ENCODE assay signal across 11 cellular contexts in the genomic region with DNA sequence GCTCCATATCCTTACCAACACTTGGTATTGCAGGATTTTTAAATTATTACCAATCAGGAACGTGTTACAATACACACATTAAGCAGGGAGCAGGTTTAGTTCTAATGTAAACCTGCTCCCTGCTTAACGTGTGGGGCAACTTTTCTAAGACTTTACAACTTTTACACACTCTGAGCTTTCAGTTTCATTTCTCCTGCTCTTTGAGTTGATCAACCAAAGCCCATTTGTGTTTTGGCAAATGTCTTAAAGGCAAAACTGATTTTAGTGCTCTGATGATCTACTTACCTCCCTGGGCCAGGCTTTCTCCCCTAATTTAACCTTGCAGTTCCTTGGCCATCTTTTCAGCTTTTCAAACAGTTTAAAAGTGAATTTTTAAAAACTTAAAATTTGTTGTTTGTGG.
A peak's percentile ranks its signal among the peaks of the same experiment; 100 is the strongest.
DNase-seq lines count a peak whose midpoint lies in the region; ATAC-seq and TF ChIP-seq lines count a peak whose summit lies in the region.
"Had no signal": no experiment of that assay in that cellular context is flagged by ENCODE, and none has a peak within 500 bp of the region (broad histone marks: within the 10 kb centered on the region; RNA-seq: fewer than 3 reads in every experiment).

No MANE protein-coding gene starts in this region.

- peaks cover 6% of the 10 kb centered on the region for H3K36me3 ChIP-seq in CD8-positive, alpha-beta memory T cell (ENCODE audit: insufficient read depth, low read length)
- H3K36me3 ChIP-seq in thyroid gland (peaks cover 0 to 3% of the 10 kb centered on the region in 2 donors), aorta (ENCODE audit: control insufficient read depth in 1 of 2, insufficient read depth in 2 of 2, low read length in 1 of 2) (no peaks in the 10 kb centered on the region)

- ATAC-seq in GM19328 (IDR thresholded peaks at IDR 0.05; ENCODE audit: unreplicated experiment) (peak; percentile 53), HG02938 (IDR thresholded peaks at IDR 0.05; ENCODE audit: unreplicated experiment) (peak; percentile 74), SK-N-SH treated with all-trans-retinoic acid at 6 μM for 48 hours (no peak), aorta (ENCODE audit: low FRiP score) (no peak)
- ATAC-seq: Panc1 had no signal

- DNase-seq in CD8-positive, alpha-beta memory T cell = no peak
- DNase-seq in medulla oblongata (ENCODE audit: extremely low spot score) (no peak), thyroid gland (no peak), aorta (no peak)
- DNase-seq: NCI-H1092 had no signal

- H3K4me1 Mint-ChIP-seq in CD8-positive, alpha-beta memory T cell = peaks cover 38 to 68% (median 51%) of the 10 kb centered on the region in 3 donors
- peaks cover 34% of the 10 kb centered on the region for H3K4me1 Mint-ChIP-seq in T-helper 1 cell treated with Interleukin-12 subunit alpha and Interleukin-12 subunit beta and Interleukin-4 antibody, amounts not matched to agents 30 μg/mL and 1 μg/mL, for 36 hours (ENCODE audit: low read depth)

- no peak for TF ChIP-seq POLR2A in thyroid gland (IDR thresholded peaks at IDR 0.05)

- peaks cover 9% of the 10 kb centered on the region for H3K4me1 ChIP-seq in CD8-positive, alpha-beta memory T cell (ENCODE audit: insufficient read depth, low read length)
- H3K4me1 ChIP-seq in thyroid gland (peaks cover 3 to 10% of the 10 kb centered on the region in 2 donors), aorta (ENCODE audit: control insufficient read depth in 1 of 2, insufficient read depth in 2 of 2, low read length in 2 of 2) (peaks cover 0 to 8% of the 10 kb centered on the region in 2 donors)

- CTCF ChIA-PET in CD8-positive, alpha-beta memory T cell (lab: Charles Lee) = no interaction called here

- no peaks in the 10 kb centered on the region for H3K9me3 ChIP-seq in CD8-positive, alpha-beta memory T cell (ENCODE audit: low read length)
- H3K9me3 ChIP-seq in thyroid gland (no peaks in the 10 kb centered on the region), aorta (ENCODE audit: control insufficient read depth, low read length) (no peaks in the 10 kb centered on the region)
- H3K9me3 ChIP-seq: tibial nerve had no signal

- WGBS in thyroid gland, 2 donors = 65 to 72% methylated on average over 2 of the region's 2 CpGs
- 71 to 78% methylated on average over 2 of the region's 2 CpGs for WGBS in aorta, 2 donors

- H3K27ac Mint-ChIP-seq in CD8-positive, alpha-beta memory T cell = peak overlapping the region in 4 of 8 donors; percentile 19 to 71 (median 50)
- peak overlapping the region; percentile 62 for H3K27ac Mint-ChIP-seq in T-helper 1 cell treated with Interleukin-12 subunit alpha and Interleukin-12 subunit beta and Interleukin-4 antibody, amounts not matched to agents 30 μg/mL and 1 μg/mL, for 36 hours

- peaks cover 3 to 26% (median 4%) of the 10 kb centered on the region in 3 donors for H3K36me3 Mint-ChIP-seq in CD8-positive, alpha-beta memory T cell
- peaks cover 26% of the 10 kb centered on the region for H3K36me3 Mint-ChIP-seq in T-helper 1 cell treated with Interleukin-12 subunit alpha and Interleukin-12 subunit beta and Interleukin-4 antibody, amounts not matched to agents 30 μg/mL and 1 μg/mL, for 36 hours (ENCODE audit: low read depth)

- intact Hi-C loops in thyroid gland (cut with DNase I) (no loop called here), aorta (cut with DNase I) (loop anchor here in 1 of 2 donors (10.0 kb wide), 1 partner anchor 71 kb away; a partner anchor contains a TSS)

- H3K27me3 Mint-ChIP-seq in CD8-positive, alpha-beta memory T cell = no peaks in the 10 kb centered on the region
- no peaks in the 10 kb centered on the region for H3K27me3 Mint-ChIP-seq in T-helper 1 cell treated with Interleukin-12 subunit alpha and Interleukin-12 subunit beta and Interleukin-4 antibody, amounts not matched to agents 30 μg/mL and 1 μg/mL, for 36 hours (ENCODE audit: low read depth)

- POLR2A ChIA-PET in CD8-positive, alpha-beta memory T cell (lab: Charles Lee) = no interaction called here

- no peaks in the 10 kb centered on the region for H3K9me3 Mint-ChIP-seq in CD8-positive, alpha-beta memory T cell
- no peaks in the 10 kb centered on the region for H3K9me3 Mint-ChIP-seq in T-helper 1 cell treated with Interleukin-12 subunit alpha and Interleukin-12 subunit beta and Interleukin-4 antibody, amounts not matched to agents 30 μg/mL and 1 μg/mL, for 36 hours

- H3K4me3 ChIP-seq in CD8-positive, alpha-beta memory T cell (ENCODE audit: low read length) = no peak overlapping the region
- H3K4me3 ChIP-seq in thyroid gland (replicated peaks in 1 of 3) (no peak overlapping the region), aorta (ENCODE audit: low read length in 2 of 2) (no peak overlapping the region)
- H3K4me3 ChIP-seq: tibial nerve had no signal

- no peak overlapping the region for H3K27ac ChIP-seq in CD8-positive, alpha-beta memory T cell (ENCODE audit: low read depth, low read length)
- H3K27ac ChIP-seq in thyroid gland (no peak overlapping the region), aorta (ENCODE audit: low read depth in 1 of 2, low read length in 2 of 2) (no peak overlapping the region)
- H3K27ac ChIP-seq: tibial nerve had no signal

- no peaks in the 10 kb centered on the region for H3K27me3 ChIP-seq in CD8-positive, alpha-beta memory T cell (ENCODE audit: insufficient read depth, low read length, poor library complexity, severe bottlenecking)
- H3K27me3 ChIP-seq in thyroid gland (no peaks in the 10 kb centered on the region), aorta (ENCODE audit: control insufficient read depth in 1 of 2, insufficient read depth in 2 of 2, low read length in 1 of 2) (no peaks in the 10 kb centered on the region)
- H3K27me3 ChIP-seq: tibial nerve had no signal

- TF ChIP-seq CTCF in thyroid gland (IDR thresholded peaks at IDR 0.05) = no peak

- peak overlapping the region in 5 of 7 donors; percentile 19 to 56 (median 42) for H3K4me3 Mint-ChIP-seq in CD8-positive, alpha-beta memory T cell
- peak overlapping the region; percentile 20 for H3K4me3 Mint-ChIP-seq in T-helper 1 cell treated with Interleukin-12 subunit alpha and Interleukin-12 subunit beta and Interleukin-4 antibody, amounts not matched to agents 30 μg/mL and 1 μg/mL, for 36 hours

TF ChIP-seq in SK-N-SH treated with all-trans-retinoic acid at 6 μM for 48 hours, 23 proteins besides CTCF, POLR2A, EP300 and RAD21:
- no peak for TF ChIP-seq BACH2 (CRISPR knock-in tag; IDR thresholded peaks at IDR 0.05; ENCODE audit: borderline replicate concordance)
- TF ChIP-seq ZFP30 (CRISPR knock-in tag; IDR thresholded peaks at IDR 0.05) = no peak
- no peak for TF ChIP-seq SNAI2 (CRISPR knock-in tag; IDR thresholded peaks at IDR 0.05)
- no peak for TF ChIP-seq ARNTL (CRISPR knock-in tag; IDR thresholded peaks at IDR 0.05; ENCODE audit: borderline replicate concordance, low read depth)
- TF ChIP-seq CSDC2 (CRISPR knock-in tag; IDR thresholded peaks at IDR 0.05) = no peak
- TF ChIP-seq, protein P1, sequence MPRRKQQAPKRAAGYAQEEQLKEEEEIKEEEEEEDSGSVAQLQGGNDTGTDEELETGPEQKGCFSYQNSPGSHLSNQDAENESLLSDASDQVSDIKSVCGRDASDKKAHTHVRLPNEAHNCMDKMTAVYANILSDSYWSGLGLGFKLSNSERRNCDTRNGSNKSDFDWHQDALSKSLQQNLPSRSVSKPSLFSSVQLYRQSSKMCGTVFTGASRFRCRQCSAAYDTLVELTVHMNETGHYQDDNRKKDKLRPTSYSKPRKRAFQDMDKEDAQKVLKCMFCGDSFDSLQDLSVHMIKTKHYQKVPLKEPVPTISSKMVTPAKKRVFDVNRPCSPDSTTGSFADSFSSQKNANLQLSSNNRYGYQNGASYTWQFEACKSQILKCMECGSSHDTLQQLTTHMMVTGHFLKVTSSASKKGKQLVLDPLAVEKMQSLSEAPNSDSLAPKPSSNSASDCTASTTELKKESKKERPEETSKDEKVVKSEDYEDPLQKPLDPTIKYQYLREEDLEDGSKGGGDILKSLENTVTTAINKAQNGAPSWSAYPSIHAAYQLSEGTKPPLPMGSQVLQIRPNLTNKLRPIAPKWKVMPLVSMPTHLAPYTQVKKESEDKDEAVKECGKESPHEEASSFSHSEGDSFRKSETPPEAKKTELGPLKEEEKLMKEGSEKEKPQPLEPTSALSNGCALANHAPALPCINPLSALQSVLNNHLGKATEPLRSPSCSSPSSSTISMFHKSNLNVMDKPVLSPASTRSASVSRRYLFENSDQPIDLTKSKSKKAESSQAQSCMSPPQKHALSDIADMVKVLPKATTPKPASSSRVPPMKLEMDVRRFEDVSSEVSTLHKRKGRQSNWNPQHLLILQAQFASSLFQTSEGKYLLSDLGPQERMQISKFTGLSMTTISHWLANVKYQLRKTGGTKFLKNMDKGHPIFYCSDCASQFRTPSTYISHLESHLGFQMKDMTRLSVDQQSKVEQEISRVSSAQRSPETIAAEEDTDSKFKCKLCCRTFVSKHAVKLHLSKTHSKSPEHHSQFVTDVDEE (CRISPR knock-in tag; IDR thresholded peaks at IDR 0.05) = no peak
- TF ChIP-seq PPARA (CRISPR knock-in tag; IDR thresholded peaks at IDR 0.05; ENCODE audit: borderline replicate concordance) = no peak
- TF ChIP-seq, protein P2, sequence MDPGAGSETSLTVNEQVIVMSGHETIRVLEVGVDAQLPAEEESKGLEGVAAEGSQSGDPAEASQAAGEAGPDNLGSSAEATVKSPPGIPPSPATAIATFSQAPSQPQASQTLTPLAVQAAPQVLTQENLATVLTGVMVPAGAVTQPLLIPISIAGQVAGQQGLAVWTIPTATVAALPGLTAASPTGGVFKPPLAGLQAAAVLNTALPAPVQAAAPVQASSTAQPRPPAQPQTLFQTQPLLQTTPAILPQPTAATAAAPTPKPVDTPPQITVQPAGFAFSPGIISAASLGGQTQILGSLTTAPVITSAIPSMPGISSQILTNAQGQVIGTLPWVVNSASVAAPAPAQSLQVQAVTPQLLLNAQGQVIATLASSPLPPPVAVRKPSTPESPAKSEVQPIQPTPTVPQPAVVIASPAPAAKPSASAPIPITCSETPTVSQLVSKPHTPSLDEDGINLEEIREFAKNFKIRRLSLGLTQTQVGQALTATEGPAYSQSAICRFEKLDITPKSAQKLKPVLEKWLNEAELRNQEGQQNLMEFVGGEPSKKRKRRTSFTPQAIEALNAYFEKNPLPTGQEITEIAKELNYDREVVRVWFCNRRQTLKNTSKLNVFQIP (CRISPR knock-in tag; IDR thresholded peaks at IDR 0.05; ENCODE audit: borderline replicate concordance, low read depth) = no peak
- no peak for TF ChIP-seq OSR1 (CRISPR knock-in tag; IDR thresholded peaks at IDR 0.05)
TF ChIP-seq in SK-N-SH treated with all-trans-retinoic acid at 6 μM for 48 hours: peak in this region for 0.

Comparison
In these comparisons a context has a peak if more than half of its experiments do, and no peak if none do; other contexts are left out.
1. ATAC-seq: peak in GM19328 (single experiment) and HG02938 (single experiment); none in SK-N-SH treated with all-trans-retinoic acid at 6 μM for 48 hours (single experiment) and aorta (single experiment).